ENCODE assay signal across 15 cellular contexts in genomic region chr1:44664730-44665370, GRCh38. TPM values are rescaled to one million over a fixed set of nuclear protein-coding genes. Genes with fewer than 3 reads are reported as not detected.
DNase-seq lines count a peak whose midpoint lies in the region; ATAC-seq and TF ChIP-seq lines count a peak whose summit lies in the region.
"Had no signal": no experiment of that assay in that cellular context is flagged by ENCODE, and none has a peak within 500 bp of the region (broad histone marks: within the 10 kb centered on the region; RNA-seq: fewer than 3 reads in every experiment).

No MANE protein-coding gene starts in this region.

- TF ChIP-seq EP300 in sigmoid colon (IDR thresholded peaks at IDR 0.05) = no peak

- H3K4me3 ChIP-seq in sigmoid colon = no peak overlapping the region
- H3K4me3 ChIP-seq: ascending aorta had no signal

- peaks cover 8% of the 10 kb centered on the region for H3K4me1 Mint-ChIP-seq in T-helper 1 cell treated with Interleukin-12 subunit alpha and Interleukin-12 subunit beta and Interleukin-4 antibody, amounts not matched to agents 30 μg/mL and 1 μg/mL, for 36 hours (ENCODE audit: low read depth)
- peaks cover 12% of the 10 kb centered on the region for H3K4me1 Mint-ChIP-seq in activated CD4-positive, alpha-beta T cell treated with anti-CD3 and anti-CD28 coated beads, Interleukin-2, amount 10 ng/mL, durations not matched to agents 7 days and 5 days
- peaks cover 6 to 10% of the 10 kb centered on the region in 2 donors for H3K4me1 Mint-ChIP-seq in immature natural killer cell

- TF ChIP-seq POLR2A in sigmoid colon (IDR thresholded peaks at IDR 0.05) (no peak), erythroblast (IDR thresholded peaks at IDR 0.05; ENCODE audit: low read length) (no peak)

- peak overlapping the region; percentile 8 for H3K27ac Mint-ChIP-seq in T-helper 1 cell treated with Interleukin-12 subunit alpha and Interleukin-12 subunit beta and Interleukin-4 antibody, amounts not matched to agents 30 μg/mL and 1 μg/mL, for 36 hours
- peak overlapping the region; percentile 43 for H3K27ac Mint-ChIP-seq in activated CD4-positive, alpha-beta T cell treated with anti-CD3 and anti-CD28 coated beads, Interleukin-2, amount 10 ng/mL, durations not matched to agents 7 days and 5 days
- H3K27ac Mint-ChIP-seq in immature natural killer cell = peak overlapping the region in 2 of 6 donors; percentile 34 to 48

- H3K9me3 Mint-ChIP-seq in T-helper 1 cell treated with Interleukin-12 subunit alpha and Interleukin-12 subunit beta and Interleukin-4 antibody, amounts not matched to agents 30 μg/mL and 1 μg/mL, for 36 hours = no peaks in the 10 kb centered on the region
- no peaks in the 10 kb centered on the region for H3K9me3 Mint-ChIP-seq in activated CD4-positive, alpha-beta T cell treated with anti-CD3 and anti-CD28 coated beads, Interleukin-2, amount 10 ng/mL, durations not matched to agents 7 days and 5 days
- no peaks in the 10 kb centered on the region for H3K9me3 Mint-ChIP-seq in immature natural killer cell

- WGBS in sigmoid colon, 2 donors = 66 to 91% methylated on average over 12 of the region's 12 CpGs

- H3K4me3 Mint-ChIP-seq in T-helper 1 cell treated with Interleukin-12 subunit alpha and Interleukin-12 subunit beta and Interleukin-4 antibody, amounts not matched to agents 30 μg/mL and 1 μg/mL, for 36 hours = no peak overlapping the region
- H3K4me3 Mint-ChIP-seq in activated CD4-positive, alpha-beta T cell treated with anti-CD3 and anti-CD28 coated beads, Interleukin-2, amount 10 ng/mL, durations not matched to agents 7 days and 5 days = no peak overlapping the region
- peak overlapping the region in 3 of 5 donors; percentile 1 to 50 (median 15) for H3K4me3 Mint-ChIP-seq in immature natural killer cell

- peaks cover 0 to 7% (median 3%) of the 10 kb centered on the region in 4 donors for H3K4me1 ChIP-seq in sigmoid colon
- H3K4me1 ChIP-seq: ascending aorta had no signal

- intact Hi-C loops in sigmoid colon (cut with DNase I) = no loop called here

- H3K27ac ChIP-seq in sigmoid colon = no peak overlapping the region
- H3K27ac ChIP-seq: 22Rv1, ascending aorta, VCaP had no signal

- H3K27me3 ChIP-seq in sigmoid colon = no peaks in the 10 kb centered on the region
- H3K27me3 ChIP-seq: ascending aorta had no signal

- no peak for TF ChIP-seq CTCF in sigmoid colon (IDR thresholded peaks at IDR 0.05)

- POLR2A ChIA-PET in activated CD4-positive, alpha-beta T cell treated with anti-CD3 and anti-CD28 coated beads, Interleukin-2, amount 10 ng/mL, durations not matched to agents 7 days and 5 days (lab: Charles Lee) = no interaction called here

- ATAC-seq in HG02759 (IDR thresholded peaks at IDR 0.05; ENCODE audit: unreplicated experiment) = no peak

- CTCF ChIA-PET in activated CD4-positive, alpha-beta T cell treated with anti-CD3 and anti-CD28 coated beads, Interleukin-2, amount 10 ng/mL, durations not matched to agents 7 days and 5 days (lab: Charles Lee) = interaction anchor here (0.6 to 3.4 kb wide), 3 partner anchors 13 to 1710 kb away, joined by 3 to 22 read pairs (median 3); no protein-coding TSS in a partner anchor

- no peaks in the 10 kb centered on the region for H3K9me3 ChIP-seq in sigmoid colon
- H3K9me3 ChIP-seq: ascending aorta had no signal

- no peaks in the 10 kb centered on the region for H3K27me3 Mint-ChIP-seq in T-helper 1 cell treated with Interleukin-12 subunit alpha and Interleukin-12 subunit beta and Interleukin-4 antibody, amounts not matched to agents 30 μg/mL and 1 μg/mL, for 36 hours (ENCODE audit: low read depth)
- no peaks in the 10 kb centered on the region for H3K27me3 Mint-ChIP-seq in activated CD4-positive, alpha-beta T cell treated with anti-CD3 and anti-CD28 coated beads, Interleukin-2, amount 10 ng/mL, durations not matched to agents 7 days and 5 days
- no peaks in the 10 kb centered on the region for H3K27me3 Mint-ChIP-seq in immature natural killer cell (ENCODE audit: low read depth in 3 of 3)

- DNase-seq in T-helper 1 cell (no peak), immature natural killer cell (no peak), sigmoid colon (no peak), erythroblast (lab: John Stamatoyannopoulos, UW) (no peak)
- no peak for DNase-seq in activated CD4-positive, alpha-beta T cell treated with anti-CD3 and anti-CD28 coated beads, Interleukin-2, amount 10 ng/mL, durations not matched to agents 7 days and 5 days
- DNase-seq in stimulated activated CD8-positive, alpha-beta memory T cell treated with anti-CD3 and anti-CD28 coated beads, Interleukin-7, amount 100 ng/mL, for 4 hours (ENCODE audit: low read depth in 2 of 2) = peak; percentile 5 to 39
- DNase-seq: DMS 273 treated with DMSO at 0.1 percent for 48 hours; effector CD4-positive, alpha-beta T cell; kidney glomerular epithelial cell; NCI-H510A had no signal

- H3K36me3 Mint-ChIP-seq in T-helper 1 cell treated with Interleukin-12 subunit alpha and Interleukin-12 subunit beta and Interleukin-4 antibody, amounts not matched to agents 30 μg/mL and 1 μg/mL, for 36 hours (ENCODE audit: low read depth) = no peaks in the 10 kb centered on the region
- no peaks in the 10 kb centered on the region for H3K36me3 Mint-ChIP-seq in activated CD4-positive, alpha-beta T cell treated with anti-CD3 and anti-CD28 coated beads, Interleukin-2, amount 10 ng/mL, durations not matched to agents 7 days and 5 days (ENCODE audit: low read depth)
- H3K36me3 Mint-ChIP-seq in immature natural killer cell = peaks cover 0 to 4% (median 0%) of the 10 kb centered on the region in 3 donors

- H3K36me3 ChIP-seq in sigmoid colon = no peaks in the 10 kb centered on the region
- H3K36me3 ChIP-seq: ascending aorta had no signal

RNA-seq across cellular contexts. Expression of gene TMEM53, which starts 9.4 kb away (rescaled TPM):
- 1 to 10 TPM; 3.0 to 3.5 TPM for total RNA-seq in activated CD4-positive, alpha-beta T cell treated with anti-CD3 and anti-CD28 coated beads, Interleukin-2, amount 10 ng/mL, durations not matched to agents 7 days and 5 days
- polyA plus RNA-seq in immature natural killer cell (1 to 10 TPM; 4.2 to 8.8 (median 8.7) TPM), sigmoid colon (10 to 100 TPM; 17.1 to 29.7 (median 19.8) TPM)
- 1 to 10 TPM; 1.7 to 5.6 (median 4.5) TPM for total RNA-seq in sigmoid colon

RNA-seq across cellular contexts. Expression of gene ARMH1, which starts 9.7 kb away (rescaled TPM):
- total RNA-seq in activated CD4-positive, alpha-beta T cell treated with anti-CD3 and anti-CD28 coated beads, Interleukin-2, amount 10 ng/mL, durations not matched to agents 7 days and 5 days = 10 to 100 TPM; 47.4 to 50.7 TPM
- polyA plus RNA-seq in immature natural killer cell (1 to 10 TPM in 1 of 3 donors, under 1 TPM in 1, not detected in 1; 0.50 to 1.6 TPM), sigmoid colon (10 to 100 TPM in 1 of 3 donors, not detected in 2; 23.0 TPM)
- 1 to 10 TPM in 2 of 4 donors, under 1 TPM in 1, not detected in 1; 0.33 to 1.5 (median 1.1) TPM for total RNA-seq in sigmoid colon
- total RNA-seq: ascending aorta had no signal

Comparison
In these comparisons a context has a peak if more than half of its experiments do, and no peak if none do; other contexts are left out.
1. H3K4me3 Mint-ChIP-seq: peak in immature natural killer cell (3 of 5); none in T-helper 1 cell treated with Interleukin-12 subunit alpha and Interleukin-12 subunit beta and Interleukin-4 antibody, amounts not matched to agents 30 μg/mL and 1 μg/mL, for 36 hours (single experiment) and activated CD4-positive, alpha-beta T cell treated with anti-CD3 and anti-CD28 coated beads, Interleukin-2, amount 10 ng/mL, durations not matched to agents 7 days and 5 days (single experiment).
2. DNase-seq: peak in stimulated activated CD8-positive, alpha-beta memory T cell treated with anti-CD3 and anti-CD28 coated beads, Interleukin-7, amount 100 ng/mL, for 4 hours (2 of 2); none in T-helper 1 cell (0 of 5), activated CD4-positive, alpha-beta T cell treated with anti-CD3 and anti-CD28 coated beads, Interleukin-2, amount 10 ng/mL, durations not matched to agents 7 days and 5 days (single experiment), immature natural killer cell (0 of 3), sigmoid colon (single experiment) and erythroblast (0 of 2).
3. RNA of gene ARMH1, which starts 9.7 kb away (total RNA-seq): 47.4 to 50.7 TPM in activated CD4-positive, alpha-beta T cell treated with anti-CD3 and anti-CD28 coated beads, Interleukin-2, amount 10 ng/mL, durations not matched to agents 7 days and 5 days; 0.33 to 1.5 TPM in sigmoid colon; every median in the first group is over 10 times any median in the second.